Comparison of ENCODE assay signal across 8 cellular contexts in genomic region chr22:19448076-19448607, GRCh38. TPM values are rescaled to one million over a fixed set of nuclear protein-coding genes. Genes with fewer than 3 reads are reported as not detected.
DNase-seq lines count a peak whose midpoint lies in the region; ATAC-seq, FAIRE-seq and TF ChIP-seq lines count a peak whose summit lies in the region.

No MANE protein-coding gene starts in this region.

- DNase-seq in AG04450 (ENCODE audit: low read depth, low spot score) = no peak
- DNase-seq in GM12892 (ENCODE audit: insufficient read length) = peak; percentile 53
- DNase-seq in NCI-H345 treated with DMSO at 0.1 percent for 48 hours (lab: John Stamatoyannopoulos, UW; ENCODE audit: unreplicated experiment) = peak; percentile 73
- DNase-seq in adipocyte (ENCODE audit: low read depth) = peak; percentile 79
- DNase-seq in left ventricle myocardium inferior = no peak
- peak; percentile 34 for DNase-seq in pons (ENCODE audit: low spot score)
- no peak for DNase-seq in MV-4-11 (lab: John Stamatoyannopoulos, UW)

- peaks cover 32% of the 10 kb centered on the region for H3K4me1 ChIP-seq in adipocyte (ENCODE audit: control insufficient read depth, insufficient read depth, low read length)
- peaks cover 56% of the 10 kb centered on the region for H3K4me1 ChIP-seq in left ventricle myocardium inferior

- peak; percentile 22 for ATAC-seq in HG03103 (IDR thresholded peaks at IDR 0.05; ENCODE audit: low read depth, unreplicated experiment)

- CTCF ChIA-PET in AG04450 (lab: Charles Lee) = interaction anchor here (0.6 to 1.5 kb wide), 3 partner anchors 30 to 268 kb away, joined by 3 to 5 read pairs (median 5); no protein-coding TSS in a partner anchor

- TF ChIP-seq CTCF in AG04450 (IDR thresholded peaks at IDR 0.05; ENCODE audit: low read depth, low read length) = no peak
- no peak for TF ChIP-seq CTCF in left ventricle myocardium inferior (IDR thresholded peaks at IDR 0.05; ENCODE audit: borderline replicate concordance)

- H3K27ac ChIP-seq in AG04450 (ENCODE audit: low read depth, low read length) (peak overlapping the region; percentile 65), left ventricle myocardium inferior (replicated peaks) (peak overlapping the region; percentile 97)

- H3K9me3 ChIP-seq in AG04450 (ENCODE audit: control insufficient read depth, insufficient read depth, low read length) (no peaks in the 10 kb centered on the region), adipocyte (ENCODE audit: control insufficient read depth, low read length) (no peaks in the 10 kb centered on the region), left ventricle myocardium inferior (replicated peaks) (no peaks in the 10 kb centered on the region)

- no peak for FAIRE-seq in GM12892 (lab: Jason Lieb, UNC)

- H3K9ac ChIP-seq in adipocyte (ENCODE audit: low read length) = peak overlapping the region; percentile 88

- H3K36me3 ChIP-seq in adipocyte (ENCODE audit: control insufficient read depth, insufficient read depth, low read length, severe bottlenecking) = peaks cover 36% of the 10 kb centered on the region
- H3K36me3 ChIP-seq in left ventricle myocardium inferior = peaks cover 43% of the 10 kb centered on the region

- no peak; the same call in 1 of the 2 replicates for TF ChIP-seq POLR2A in GM12892 (IDR thresholded peaks at IDR 0.05; ENCODE audit: low read depth, low read length)

- intact Hi-C loops in left ventricle myocardium inferior (cut with micrococcal nuclease) = no loop called here

- H3K4me3 ChIP-seq in AG04450 (ENCODE audit: low read depth, low read length) = peak overlapping the region; percentile 80
- peak overlapping the region; percentile 89 for H3K4me3 ChIP-seq in adipocyte (ENCODE audit: low read length)
- peak overlapping the region; percentile 90 for H3K4me3 ChIP-seq in left ventricle myocardium inferior

- no peaks in the 10 kb centered on the region for H3K27me3 ChIP-seq in AG04450 (ENCODE audit: control insufficient read depth, insufficient read depth, low read length)
- H3K27me3 ChIP-seq in adipocyte (replicated peaks; ENCODE audit: control insufficient read depth, insufficient read depth, low read length) = no peaks in the 10 kb centered on the region
- H3K27me3 ChIP-seq in left ventricle myocardium inferior (ENCODE audit: low read depth) = no peaks in the 10 kb centered on the region

- POLR2A ChIA-PET in AG04450 (lab: Yijun Ruan, JAX) = no interaction called here

RNA-seq across cellular contexts. Expression of gene C22orf39, which starts 0.6 kb away (rescaled TPM):
- polyA plus RNA-seq in AG04450 (2011; rRNA removed) = 17.1 and 18.8 TPM in 2 replicates
- polyA minus RNA-seq in AG04450 (2011; rRNA and poly(A)+ RNA removed) = 18.6 and 19.9 TPM in 2 replicates
- polyA plus RNA-seq in GM12892 (2012; ENCODE audit: missing spikeins) = 29.1 TPM
- total RNA-seq in left ventricle myocardium inferior = 76.2 TPM

RNA-seq across cellular contexts. Expression of gene MRPL40, which starts 15.8 kb away (rescaled TPM):
- 42.3 and 49.5 TPM in 2 replicates for polyA plus RNA-seq in AG04450 (2011; rRNA removed)
- polyA minus RNA-seq in AG04450 (2011; rRNA and poly(A)+ RNA removed) = 12.2 and 12.4 TPM in 2 replicates
- 64.1 TPM for polyA plus RNA-seq in GM12892 (2012; ENCODE audit: missing spikeins)
- total RNA-seq in left ventricle myocardium inferior = 57.2 TPM

RNA-seq across cellular contexts. Expression of gene HIRA, which starts 16.6 kb away (rescaled TPM):
- polyA plus RNA-seq in AG04450 (2011; rRNA removed) = 17.1 and 20.5 TPM in 2 replicates
- polyA minus RNA-seq in AG04450 (2011; rRNA and poly(A)+ RNA removed) = 16.2 and 22.8 TPM in 2 replicates
- polyA plus RNA-seq in GM12892 (2012; ENCODE audit: missing spikeins) = 10.1 TPM
- total RNA-seq in left ventricle myocardium inferior = 18.1 TPM

RNA-seq across cellular contexts. Expression of gene UFD1, which starts 30.9 kb away (rescaled TPM):
- polyA plus RNA-seq in AG04450 (2011; rRNA removed) = 87.3 and 104 TPM in 2 replicates
- polyA minus RNA-seq in AG04450 (2011; rRNA and poly(A)+ RNA removed) = 101 and 107 TPM in 2 replicates
- polyA plus RNA-seq in GM12892 (2012; ENCODE audit: missing spikeins) = 105 TPM
- 41.8 TPM for total RNA-seq in left ventricle myocardium inferior

RNA-seq across cellular contexts. Expression of gene CDC45, which starts 31.6 kb away (rescaled TPM):
- 8.3 and 9.3 TPM in 2 replicates for polyA plus RNA-seq in AG04450 (2011; rRNA removed)
- polyA minus RNA-seq in AG04450 (2011; rRNA and poly(A)+ RNA removed) = 5.3 and 5.4 TPM in 2 replicates
- polyA plus RNA-seq in GM12892 (2012; ENCODE audit: missing spikeins) = 40.5 TPM
- 0.77 TPM for total RNA-seq in left ventricle myocardium inferior

Comparison
In these comparisons a context has a peak if more than half of its experiments do, and no peak if none do; other contexts are left out.
1. DNase-seq: peak in GM12892 (single experiment), NCI-H345 treated with DMSO at 0.1 percent for 48 hours (single experiment), adipocyte (single experiment) and pons (single experiment); none in AG04450 (single experiment), left ventricle myocardium inferior (single experiment) and MV-4-11 (single experiment).
2. Peak in every context shown above with its lines, with median percentiles within 50 percentile points of each other: H3K4me3 ChIP-seq.